1 cellular context compared by ENCODE assay signal in the genomic region with DNA sequence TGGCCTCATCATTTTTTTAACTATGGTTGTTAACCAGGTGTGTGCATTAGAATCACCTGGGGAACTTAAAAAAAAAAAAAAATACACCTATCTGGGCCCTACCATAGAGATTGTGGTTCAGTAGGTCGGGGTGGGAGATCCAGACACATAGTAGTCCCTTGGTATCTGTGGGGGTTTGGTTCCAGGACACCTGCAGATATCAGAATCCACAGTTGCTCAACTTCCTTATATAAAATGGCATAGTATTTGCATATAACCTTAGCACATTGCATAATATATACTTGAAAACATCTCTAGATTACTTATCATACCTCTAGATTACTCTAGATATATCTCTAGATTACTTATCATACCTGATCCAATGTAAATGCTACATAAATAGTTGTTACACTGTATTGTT.
TF ChIP-seq lines count a peak whose summit lies in the region.

No MANE protein-coding gene starts in this region.

TF ChIP-seq in H1, 55 proteins besides CTCF, POLR2A, EP300 and RAD21:
- TF ChIP-seq CEBPB (IDR thresholded peaks at IDR 0.05; ENCODE audit: low read depth, low read length) = 0 out of 2 replicates have a peak, but pooled peaks have one; percentile 35
- no peak for TF ChIP-seq SAP30 (IDR thresholded peaks at IDR 0.05; ENCODE audit: insufficient read depth, insufficient replicate concordance, low read length)
